In the genomic region with DNA sequence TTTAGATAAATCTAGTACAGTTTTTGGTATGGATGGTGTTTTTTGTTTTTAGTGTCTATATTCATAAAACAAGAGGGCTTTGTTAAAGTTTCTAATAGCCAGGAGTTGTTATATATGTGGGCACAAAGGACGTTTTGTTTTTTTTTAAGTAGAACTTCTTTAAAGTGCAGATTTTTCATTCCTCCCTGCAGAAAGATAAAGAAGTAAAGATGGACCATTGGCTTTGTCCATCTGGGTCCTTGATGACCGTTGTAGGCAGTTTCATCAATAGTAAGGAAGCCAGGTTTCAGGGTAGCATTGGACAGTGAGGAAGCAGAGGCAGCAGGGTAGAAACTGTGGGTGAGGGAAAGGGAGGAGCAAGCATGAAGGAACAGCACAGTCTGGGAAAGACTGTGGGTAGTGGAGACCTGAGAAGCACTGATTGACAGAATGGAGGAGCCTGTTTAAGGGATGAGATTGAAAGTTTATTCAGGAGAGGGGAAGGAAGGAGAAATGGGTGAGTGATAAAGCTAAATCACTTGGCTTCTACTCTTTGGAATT, we compare ENCODE assay signal across 1 cellular context.
TF ChIP-seq lines count a peak whose summit lies in the region.

No MANE protein-coding gene starts in this region.

TF ChIP-seq in WTC11, 78 proteins besides CTCF, POLR2A, EP300 and RAD21:
- no peak for TF ChIP-seq OVOL2 (CRISPR knock-in tag; IDR thresholded peaks at IDR 0.05; ENCODE audit: borderline replicate concordance)
- TF ChIP-seq FOXK1 (CRISPR knock-in tag; IDR thresholded peaks at IDR 0.05): no peak
- TF ChIP-seq, protein P1, sequence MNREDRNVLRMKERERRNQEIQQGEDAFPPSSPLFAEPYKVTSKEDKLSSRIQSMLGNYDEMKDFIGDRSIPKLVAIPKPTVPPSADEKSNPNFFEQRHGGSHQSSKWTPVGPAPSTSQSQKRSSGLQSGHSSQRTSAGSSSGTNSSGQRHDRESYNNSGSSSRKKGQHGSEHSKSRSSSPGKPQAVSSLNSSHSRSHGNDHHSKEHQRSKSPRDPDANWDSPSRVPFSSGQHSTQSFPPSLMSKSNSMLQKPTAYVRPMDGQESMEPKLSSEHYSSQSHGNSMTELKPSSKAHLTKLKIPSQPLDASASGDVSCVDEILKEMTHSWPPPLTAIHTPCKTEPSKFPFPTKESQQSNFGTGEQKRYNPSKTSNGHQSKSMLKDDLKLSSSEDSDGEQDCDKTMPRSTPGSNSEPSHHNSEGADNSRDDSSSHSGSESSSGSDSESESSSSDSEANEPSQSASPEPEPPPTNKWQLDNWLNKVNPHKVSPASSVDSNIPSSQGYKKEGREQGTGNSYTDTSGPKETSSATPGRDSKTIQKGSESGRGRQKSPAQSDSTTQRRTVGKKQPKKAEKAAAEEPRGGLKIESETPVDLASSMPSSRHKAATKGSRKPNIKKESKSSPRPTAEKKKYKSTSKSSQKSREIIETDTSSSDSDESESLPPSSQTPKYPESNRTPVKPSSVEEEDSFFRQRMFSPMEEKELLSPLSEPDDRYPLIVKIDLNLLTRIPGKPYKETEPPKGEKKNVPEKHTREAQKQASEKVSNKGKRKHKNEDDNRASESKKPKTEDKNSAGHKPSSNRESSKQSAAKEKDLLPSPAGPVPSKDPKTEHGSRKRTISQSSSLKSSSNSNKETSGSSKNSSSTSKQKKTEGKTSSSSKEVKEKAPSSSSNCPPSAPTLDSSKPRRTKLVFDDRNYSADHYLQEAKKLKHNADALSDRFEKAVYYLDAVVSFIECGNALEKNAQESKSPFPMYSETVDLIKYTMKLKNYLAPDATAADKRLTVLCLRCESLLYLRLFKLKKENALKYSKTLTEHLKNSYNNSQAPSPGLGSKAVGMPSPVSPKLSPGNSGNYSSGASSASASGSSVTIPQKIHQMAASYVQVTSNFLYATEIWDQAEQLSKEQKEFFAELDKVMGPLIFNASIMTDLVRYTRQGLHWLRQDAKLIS (CRISPR knock-in tag; IDR thresholded peaks at IDR 0.05; ENCODE audit: borderline replicate concordance): no peak
- TF ChIP-seq CREB1 (CRISPR knock-in tag; IDR thresholded peaks at IDR 0.05): no peak
